ENCODE assay signal across 13 cellular contexts in the genomic region with DNA sequence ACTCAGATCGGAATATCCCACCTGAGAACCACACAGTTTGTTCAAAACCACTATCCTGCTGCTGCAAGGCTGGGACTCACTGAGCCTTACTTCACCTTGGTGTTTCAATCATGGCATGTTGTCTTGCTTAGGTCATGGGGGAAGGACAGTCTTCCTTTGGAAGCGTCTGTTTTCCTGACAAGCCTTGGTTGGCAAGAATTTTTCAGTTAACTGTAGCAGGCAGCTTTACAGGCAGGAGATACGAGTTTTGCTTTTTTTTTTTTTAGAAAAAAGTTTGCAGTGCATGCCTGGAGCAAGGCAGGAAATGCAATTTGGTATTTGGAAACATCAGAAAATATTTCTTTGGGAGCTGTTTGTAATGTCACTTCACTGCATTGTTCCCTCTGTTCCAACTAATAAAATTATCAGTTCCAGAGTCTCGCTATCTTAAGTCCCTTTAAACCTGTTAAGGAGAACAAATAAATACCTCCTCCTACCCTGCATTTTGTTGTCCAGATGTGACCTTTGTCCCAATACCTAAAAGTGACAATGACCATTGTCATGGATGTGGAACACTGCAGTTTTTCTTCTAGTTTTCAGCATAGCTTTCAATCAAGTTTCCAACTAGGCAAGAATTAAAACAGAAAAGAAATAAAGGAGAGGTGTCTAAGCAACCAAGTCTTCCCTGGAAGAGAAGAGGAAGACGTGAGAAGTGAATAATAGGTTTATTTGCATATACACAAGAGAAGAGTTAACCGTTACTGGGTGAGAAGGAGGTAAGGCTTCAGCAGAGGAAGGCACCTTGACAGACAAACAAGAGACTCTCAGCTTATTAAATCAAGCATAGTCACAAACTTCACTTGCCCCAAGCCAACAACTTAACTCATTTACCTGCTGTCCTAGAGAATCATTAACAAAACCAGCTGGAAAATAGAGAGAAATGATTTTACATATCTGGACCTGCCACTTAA.
DNase-seq lines count a peak whose midpoint lies in the region; ATAC-seq, FAIRE-seq and TF ChIP-seq lines count a peak whose summit lies in the region.
"Had no signal": no experiment of that assay in that cellular context is flagged by ENCODE, and none has a peak within 500 bp of the region (broad histone marks: within the 10 kb centered on the region; RNA-seq: fewer than 3 reads in every experiment).

No MANE protein-coding gene starts in this region.

- intact Hi-C loops in transverse colon (cut with DNase I; ENCODE audit: low total_unique reads) = no loop called here

- H3K9me3 Mint-ChIP-seq in activated naive CD4-positive, alpha-beta T cell treated with anti-CD3 and anti-CD28 coated beads, Interleukin-2, amount 50 U/mL, for 24 hours = no peaks in the 10 kb centered on the region
- H3K9me3 Mint-ChIP-seq in endodermal cell = no peaks in the 10 kb centered on the region
- no peaks in the 10 kb centered on the region for H3K9me3 Mint-ChIP-seq in naive thymus-derived CD8-positive, alpha-beta T cell

- H3K36me3 ChIP-seq in endodermal cell (ENCODE audit: control insufficient read depth, insufficient read depth, low read length) = peaks cover 37% of the 10 kb centered on the region
- peaks cover 0 to 19% (median 9%) of the 10 kb centered on the region in 4 donors for H3K36me3 ChIP-seq in transverse colon

- H3K4me1 ChIP-seq in endodermal cell (ENCODE audit: control insufficient read depth, insufficient read depth, low read length) = peaks cover 37% of the 10 kb centered on the region
- H3K4me1 ChIP-seq in transverse colon = peaks cover 19 to 49% (median 28%) of the 10 kb centered on the region in 4 donors

- TF ChIP-seq CTCF in endodermal cell (conservative IDR thresholded peaks at IDR 0.05) = no peak
- no peak for TF ChIP-seq CTCF in transverse colon (IDR thresholded peaks at IDR 0.05)
- no peak for TF ChIP-seq CTCF in D721Med (IDR thresholded peaks at IDR 0.05; ENCODE audit: insufficient read depth, missing control alignments)

- WGBS in endodermal cell (ENCODE audit: insufficient coverage in 1 of 2, insufficient read length in 1 of 2), 2 experiments = 31 to 43% methylated on average over 3 to 6 of the region's 6 CpGs
- WGBS in transverse colon (ENCODE audit: low coverage in 1 of 2), 2 donors = 22 to 52% methylated on average over 4 to 6 of the region's 6 CpGs

- no peak for TF ChIP-seq EP300 in transverse colon (IDR thresholded peaks at IDR 0.05; ENCODE audit: low read depth)

- H3K27me3 ChIP-seq in endodermal cell (ENCODE audit: control insufficient read depth, insufficient read depth, low read length, poor library complexity, severe bottlenecking) (no peaks in the 10 kb centered on the region), transverse colon (no peaks in the 10 kb centered on the region)

- peak overlapping the region; percentile 53 for H3K9ac ChIP-seq in endodermal cell (ENCODE audit: extremely low read depth, low read length, poor library complexity, severe bottlenecking)
- H3K9ac ChIP-seq: KMS-11 had no signal

- DNase-seq in activated naive CD4-positive, alpha-beta T cell treated with Interleukin-2 at 50 U/mL for 16 hours = no peak
- DNase-seq in endodermal cell = no peak
- no peak for DNase-seq in naive thymus-derived CD8-positive, alpha-beta T cell
- DNase-seq in transverse colon = no peak
- no peak for DNase-seq in NCI-H226
- DNase-seq in D721Med (ENCODE audit: insufficient read length, low spot score) = no peak
- no peak for DNase-seq in NK-92 treated with Interleukin-12 subunit alpha and Interleukin-12 subunit beta, amount 100 ng/mL, for 24 hours (lab: John Stamatoyannopoulos, UW)
- DNase-seq: activated CD4-positive, alpha-beta T cell treated with anti-CD3 and anti-CD28 coated beads, Interleukin-2, amount 50 U/mL, for 48 hours; amniotic stem cell; GOT3; islet precursor cell had no signal

- H3K4me1 Mint-ChIP-seq in activated naive CD4-positive, alpha-beta T cell treated with anti-CD3 and anti-CD28 coated beads, Interleukin-2, amount 50 U/mL, for 24 hours = peaks cover 11% of the 10 kb centered on the region
- H3K4me1 Mint-ChIP-seq in endodermal cell = peaks cover 71% of the 10 kb centered on the region
- H3K4me1 Mint-ChIP-seq in naive thymus-derived CD8-positive, alpha-beta T cell = peaks cover 20 to 33% (median 25%) of the 10 kb centered on the region in 4 donors

- H3K27me3 Mint-ChIP-seq in activated naive CD4-positive, alpha-beta T cell treated with anti-CD3 and anti-CD28 coated beads, Interleukin-2, amount 50 U/mL, for 24 hours = no peaks in the 10 kb centered on the region
- H3K27me3 Mint-ChIP-seq in endodermal cell (ENCODE audit: insufficient read depth) = no peaks in the 10 kb centered on the region
- no peaks in the 10 kb centered on the region for H3K27me3 Mint-ChIP-seq in naive thymus-derived CD8-positive, alpha-beta T cell

- H3K4me3 Mint-ChIP-seq in activated naive CD4-positive, alpha-beta T cell treated with anti-CD3 and anti-CD28 coated beads, Interleukin-2, amount 50 U/mL, for 24 hours = no peak overlapping the region
- peak overlapping the region; percentile 10 for H3K4me3 Mint-ChIP-seq in endodermal cell
- H3K4me3 Mint-ChIP-seq in naive thymus-derived CD8-positive, alpha-beta T cell = no peak overlapping the region

- peaks cover 6% of the 10 kb centered on the region for H3K36me3 Mint-ChIP-seq in activated naive CD4-positive, alpha-beta T cell treated with anti-CD3 and anti-CD28 coated beads, Interleukin-2, amount 50 U/mL, for 24 hours
- H3K36me3 Mint-ChIP-seq in endodermal cell (ENCODE audit: low read depth) = peaks cover 34% of the 10 kb centered on the region
- H3K36me3 Mint-ChIP-seq in naive thymus-derived CD8-positive, alpha-beta T cell = peaks cover 0 to 38% (median 9%) of the 10 kb centered on the region in 3 donors

- in situ Hi-C loops in transverse colon (cut with MboI; ENCODE audit: low pct_ligation_motif_present in 1 of 4, low pct_unique_long_range_greater_than_20kb in 1 of 4, low sequenced_read_pairs in 3 of 4) = no loop called here

- H3K27ac ChIP-seq in endodermal cell (ENCODE audit: low read depth, low read length) (peak overlapping the region; percentile 32), transverse colon (peak overlapping the region; percentile 46 to 76 (median 62))
- H3K27ac ChIP-seq: KMS-11 had no signal

- H3K9me3 ChIP-seq in endodermal cell (ENCODE audit: control insufficient read depth, low read length) (no peaks in the 10 kb centered on the region), transverse colon (no peaks in the 10 kb centered on the region)

- H3K4me3 ChIP-seq in endodermal cell (ENCODE audit: low read length) (peak overlapping the region; percentile 25), transverse colon (no peak overlapping the region)

- no peak for ATAC-seq in naive thymus-derived CD8-positive, alpha-beta T cell

- H3K27ac Mint-ChIP-seq in activated naive CD4-positive, alpha-beta T cell treated with anti-CD3 and anti-CD28 coated beads, Interleukin-2, amount 50 U/mL, for 24 hours = peak overlapping the region; percentile 6
- peak overlapping the region; percentile 84 for H3K27ac Mint-ChIP-seq in endodermal cell
- peak overlapping the region in 6 of 10 donors; percentile 1 to 68 (median 16) for H3K27ac Mint-ChIP-seq in naive thymus-derived CD8-positive, alpha-beta T cell

- POLR2A ChIA-PET in naive thymus-derived CD8-positive, alpha-beta T cell (lab: Charles Lee) = no interaction called here

- TF ChIP-seq POLR2A in transverse colon (IDR thresholded peaks at IDR 0.05) = no peak

- FAIRE-seq in D721Med (lab: Jason Lieb, UNC) = no peak

Comparison
In these comparisons a context has a peak if more than half of its experiments do, and no peak if none do; other contexts are left out.
1. H3K27ac Mint-ChIP-seq: peak in every context shown above with its lines; median percentile 84 in endodermal cell; 16 in naive thymus-derived CD8-positive, alpha-beta T cell; 6 in activated naive CD4-positive, alpha-beta T cell treated with anti-CD3 and anti-CD28 coated beads, Interleukin-2, amount 50 U/mL, for 24 hours.